In the genomic region with DNA sequence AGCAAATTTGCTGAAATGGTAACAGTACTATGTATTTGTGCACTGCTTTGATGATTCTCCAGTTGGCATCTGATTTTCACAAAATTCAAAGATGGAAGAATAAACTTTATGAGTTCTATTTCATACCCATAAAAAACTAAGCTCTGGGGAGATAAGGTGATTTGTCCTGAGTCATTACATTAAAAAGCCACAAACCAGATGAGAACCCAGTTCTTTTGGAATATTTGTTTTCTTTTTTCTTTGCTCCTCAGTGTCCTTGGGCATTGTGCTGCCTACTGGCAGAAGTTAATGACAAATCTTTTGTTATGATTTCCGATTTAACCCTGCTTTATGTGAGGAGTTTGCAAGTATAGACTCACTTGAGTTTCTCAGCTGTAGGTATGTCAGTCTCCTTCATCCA, we compare ENCODE assay signal across 27 cellular contexts.
"Had no signal": no experiment of that assay in that cellular context is flagged by ENCODE, and none has a peak within 500 bp of the region (broad histone marks: within the 10 kb centered on the region; RNA-seq: fewer than 3 reads in every experiment).

No MANE protein-coding gene starts in this region.

- H3K4me2 ChIP-seq: neural progenitor cell had no signal

- H3K4me3 ChIP-seq: colonic mucosa, esophagus muscularis mucosa, lower lobe of right lung, mucosa of descending colon, neural progenitor cell, prostate gland, sigmoid colon, spleen, testis, tibial artery had no signal

- H3K27ac ChIP-seq: colonic mucosa, esophagus muscularis mucosa, lower lobe of right lung, neural progenitor cell, prostate gland, sigmoid colon, spleen, testis, tibial artery had no signal

- H3K36me3 ChIP-seq: colonic mucosa, esophagus muscularis mucosa, lower lobe of right lung, prostate gland, sigmoid colon, spleen, tibial artery had no signal

- H3K27me3 ChIP-seq: esophagus muscularis mucosa, neural progenitor cell, sigmoid colon, spleen, testis, tibial artery had no signal

- H3K9me3 Mint-ChIP-seq: dendritic cell treated with granulocyte-macrophage colony-stimulating factor and Interleukin-4, amounts not matched to agents 40 ng/mL and 50 ng/mL, for 4 days; endodermal cell; memory B cell; neural progenitor cell; stimulated activated memory B cell treated with anti-CD40 and anti-IgM and Interleukin-4, amounts not matched to agents 10 μg/mL and 1 μg/mL and 100 μg/mL, for 72 hours had no signal

- H3K27me3 Mint-ChIP-seq: type B pancreatic cell had no signal

- H3K36me3 Mint-ChIP-seq: immature natural killer cell; memory B cell; mesothelial cell of epicardium; naive B cell; neural progenitor cell; stimulated activated memory B cell treated with anti-CD40 and anti-IgM and Interleukin-4, amounts not matched to agents 10 μg/mL and 1 μg/mL and 100 μg/mL, for 72 hours; type B pancreatic cell had no signal

- H3K9ac ChIP-seq: neural progenitor cell had no signal

- H3K4me1 Mint-ChIP-seq: immature natural killer cell; memory B cell; naive B cell; nephron; neural progenitor cell; stimulated activated memory B cell treated with anti-CD40 and anti-IgM and Interleukin-4, amounts not matched to agents 10 μg/mL and 1 μg/mL and 100 μg/mL, for 72 hours had no signal

- DNase-seq: colonic mucosa; effector CD8-positive, alpha-beta T cell; endodermal cell; hypothalamus; immature natural killer cell; islet precursor cell; left ventricle myocardium superior; lower lobe of right lung; mucosa of descending colon; naive B cell; right cardiac atrium; sigmoid colon; spleen; stimulated activated CD4-positive, alpha-beta T cell treated with anti-CD3 and anti-CD28 coated beads, Interleukin-4, amount 100 ng/mL, for 4 hours; stimulated activated naive CD8-positive, alpha-beta T cell treated with anti-CD3 and anti-CD28 coated beads, Interleukin-15, Interleukin-2, amounts not matched to agents 100 U/mL and 50 U/mL, for 24 hours; substantia nigra; testis; tibial artery had no signal

- H3K9me3 ChIP-seq: colonic mucosa, esophagus muscularis mucosa, lower lobe of right lung, mucosa of descending colon, prostate gland, sigmoid colon, spleen, testis, tibial artery had no signal

- H2AFZ ChIP-seq: neural progenitor cell had no signal

- H3K4me1 ChIP-seq: colonic mucosa, lower lobe of right lung, neural progenitor cell, prostate gland, sigmoid colon, testis, tibial artery had no signal

- H3K4me3 Mint-ChIP-seq: dendritic cell treated with granulocyte-macrophage colony-stimulating factor and Interleukin-4, amounts not matched to agents 40 ng/mL and 50 ng/mL, for 4 days; endodermal cell; immature natural killer cell; memory B cell; mesothelial cell of epicardium; naive B cell; nephron; neural progenitor cell; stimulated activated memory B cell treated with anti-CD40 and anti-IgM and Interleukin-4, amounts not matched to agents 10 μg/mL and 1 μg/mL and 100 μg/mL, for 72 hours; type B pancreatic cell had no signal

- ATAC-seq: left ventricle myocardium superior; lower lobe of right lung; mucosa of descending colon; right cardiac atrium; stimulated activated memory B cell treated with anti-CD40 and anti-IgM and Interleukin-4, amounts not matched to agents 10 μg/mL and 1 μg/mL and 100 μg/mL, for 72 hours; stimulated activated naive CD8-positive, alpha-beta T cell treated with anti-CD3 and anti-CD28 coated beads, Interleukin-15, Interleukin-2, amounts not matched to agents 100 U/mL and 50 U/mL, for 24 hours had no signal

- H3K27ac Mint-ChIP-seq: dendritic cell treated with granulocyte-macrophage colony-stimulating factor and Interleukin-4, amounts not matched to agents 40 ng/mL and 50 ng/mL, for 4 days; endodermal cell; immature natural killer cell; memory B cell; mesothelial cell of epicardium; naive B cell; nephron; neural progenitor cell; stimulated activated memory B cell treated with anti-CD40 and anti-IgM and Interleukin-4, amounts not matched to agents 10 μg/mL and 1 μg/mL and 100 μg/mL, for 72 hours; type B pancreatic cell had no signal
